Comparison of ENCODE assay signal across 2 cellular contexts in the genomic region with DNA sequence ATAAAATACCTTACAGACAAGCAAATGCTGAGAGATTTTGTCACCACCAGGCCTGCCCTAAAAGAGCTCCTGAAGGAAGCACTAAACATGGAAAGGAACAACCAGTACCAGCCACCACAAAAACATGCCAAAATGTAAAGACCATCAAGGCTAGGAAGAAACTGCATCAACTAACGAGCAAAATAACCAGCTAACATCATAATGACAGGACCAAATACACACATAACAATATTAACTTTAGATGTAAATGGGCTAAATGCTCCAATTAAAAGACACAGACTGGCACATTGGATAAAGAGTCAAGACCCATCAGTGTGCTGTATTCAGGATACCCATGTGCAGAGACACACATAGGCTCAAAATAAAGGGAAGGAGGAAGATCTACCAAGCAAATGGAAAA. TPM values are rescaled to one million over a fixed set of nuclear protein-coding genes. Genes with fewer than 3 reads are reported as not detected.
"Had no signal": no experiment of that assay in that cellular context is flagged by ENCODE, and none has a peak within 500 bp of the region (broad histone marks: within the 10 kb centered on the region; RNA-seq: fewer than 3 reads in every experiment).

No MANE protein-coding gene starts in this region.

RNA-seq across cellular contexts. Expression of a gene that starts 24.7 kb away (rescaled TPM):
- total RNA-seq: GM23248, HFFc6 had no signal
- polyA plus RNA-seq: GM23248 had no signal
